ENCODE assay signal across 1 cellular context in genomic region chr3:14124615-14125192, GRCh38.
TF ChIP-seq lines count a peak whose summit lies in the region.

CHCHD4 (minus strand) TSS chr3:14124870; CDS start chr3:14124676, 194 bp downstream.
A gene with protein sequence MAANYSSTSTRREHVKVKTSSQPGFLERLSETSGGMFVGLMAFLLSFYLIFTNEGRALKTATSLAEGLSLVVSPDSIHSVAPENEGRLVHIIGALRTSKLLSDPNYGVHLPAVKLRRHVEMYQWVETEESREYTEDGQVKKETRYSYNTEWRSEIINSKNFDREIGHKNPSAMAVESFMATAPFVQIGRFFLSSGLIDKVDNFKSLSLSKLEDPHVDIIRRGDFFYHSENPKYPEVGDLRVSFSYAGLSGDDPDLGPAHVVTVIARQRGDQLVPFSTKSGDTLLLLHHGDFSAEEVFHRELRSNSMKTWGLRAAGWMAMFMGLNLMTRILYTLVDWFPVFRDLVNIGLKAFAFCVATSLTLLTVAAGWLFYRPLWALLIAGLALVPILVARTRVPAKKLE (plus strand): TSS chr3:14125052. CDS start chr3:14125194, 142 bp downstream.

TF ChIP-seq in GM12878, 131 proteins besides CTCF, POLR2A, EP300 and RAD21 (continued from another document and continues in another):
- TF ChIP-seq, protein P1, sequence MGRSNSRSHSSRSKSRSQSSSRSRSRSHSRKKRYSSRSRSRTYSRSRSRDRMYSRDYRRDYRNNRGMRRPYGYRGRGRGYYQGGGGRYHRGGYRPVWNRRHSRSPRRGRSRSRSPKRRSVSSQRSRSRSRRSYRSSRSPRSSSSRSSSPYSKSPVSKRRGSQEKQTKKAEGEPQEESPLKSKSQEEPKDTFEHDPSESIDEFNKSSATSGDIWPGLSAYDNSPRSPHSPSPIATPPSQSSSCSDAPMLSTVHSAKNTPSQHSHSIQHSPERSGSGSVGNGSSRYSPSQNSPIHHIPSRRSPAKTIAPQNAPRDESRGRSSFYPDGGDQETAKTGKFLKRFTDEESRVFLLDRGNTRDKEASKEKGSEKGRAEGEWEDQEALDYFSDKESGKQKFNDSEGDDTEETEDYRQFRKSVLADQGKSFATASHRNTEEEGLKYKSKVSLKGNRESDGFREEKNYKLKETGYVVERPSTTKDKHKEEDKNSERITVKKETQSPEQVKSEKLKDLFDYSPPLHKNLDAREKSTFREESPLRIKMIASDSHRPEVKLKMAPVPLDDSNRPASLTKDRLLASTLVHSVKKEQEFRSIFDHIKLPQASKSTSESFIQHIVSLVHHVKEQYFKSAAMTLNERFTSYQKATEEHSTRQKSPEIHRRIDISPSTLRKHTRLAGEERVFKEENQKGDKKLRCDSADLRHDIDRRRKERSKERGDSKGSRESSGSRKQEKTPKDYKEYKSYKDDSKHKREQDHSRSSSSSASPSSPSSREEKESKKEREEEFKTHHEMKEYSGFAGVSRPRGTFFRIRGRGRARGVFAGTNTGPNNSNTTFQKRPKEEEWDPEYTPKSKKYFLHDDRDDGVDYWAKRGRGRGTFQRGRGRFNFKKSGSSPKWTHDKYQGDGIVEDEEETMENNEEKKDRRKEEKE (IDR thresholded peaks at IDR 0.05) = no peak
- no peak for TF ChIP-seq PML (IDR thresholded peaks at IDR 0.05; ENCODE audit: low read length)
- TF ChIP-seq ZNF384 (IDR thresholded peaks at IDR 0.05; ENCODE audit: borderline replicate concordance, low read depth, low read length) = no peak
- no peak for TF ChIP-seq SUPT20H (IDR thresholded peaks at IDR 0.05; ENCODE audit: borderline replicate concordance, control insufficient read depth, low read depth, low read length)
- peak; percentile 100 for TF ChIP-seq IKZF1 (conservative IDR thresholded peaks at IDR 0.05)
- no peak for TF ChIP-seq HDAC6 (IDR thresholded peaks at IDR 0.05; ENCODE audit: unreplicated experiment)
- TF ChIP-seq ZBTB40 (IDR thresholded peaks at IDR 0.05; ENCODE audit: borderline replicate concordance) = 0 out of 2 replicates have a peak, but pooled peaks have one; percentile 11
- 0 out of 2 replicates have a peak, but pooled peaks have one; percentile 57 for TF ChIP-seq ESRRA (IDR thresholded peaks at IDR 0.05; ENCODE audit: low read length)
- TF ChIP-seq, protein P2, sequence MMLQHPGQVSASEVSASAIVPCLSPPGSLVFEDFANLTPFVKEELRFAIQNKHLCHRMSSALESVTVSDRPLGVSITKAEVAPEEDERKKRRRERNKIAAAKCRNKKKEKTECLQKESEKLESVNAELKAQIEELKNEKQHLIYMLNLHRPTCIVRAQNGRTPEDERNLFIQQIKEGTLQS (IDR thresholded peaks at IDR 0.05; ENCODE audit: borderline replicate concordance, extremely low read depth, low read depth, low read length) = no peak; the same call in 1 of the 2 replicates
- no peak for TF ChIP-seq WRNIP1 (IDR thresholded peaks at IDR 0.05; ENCODE audit: borderline replicate concordance, low read depth, low read length)
- TF ChIP-seq, protein P3, sequence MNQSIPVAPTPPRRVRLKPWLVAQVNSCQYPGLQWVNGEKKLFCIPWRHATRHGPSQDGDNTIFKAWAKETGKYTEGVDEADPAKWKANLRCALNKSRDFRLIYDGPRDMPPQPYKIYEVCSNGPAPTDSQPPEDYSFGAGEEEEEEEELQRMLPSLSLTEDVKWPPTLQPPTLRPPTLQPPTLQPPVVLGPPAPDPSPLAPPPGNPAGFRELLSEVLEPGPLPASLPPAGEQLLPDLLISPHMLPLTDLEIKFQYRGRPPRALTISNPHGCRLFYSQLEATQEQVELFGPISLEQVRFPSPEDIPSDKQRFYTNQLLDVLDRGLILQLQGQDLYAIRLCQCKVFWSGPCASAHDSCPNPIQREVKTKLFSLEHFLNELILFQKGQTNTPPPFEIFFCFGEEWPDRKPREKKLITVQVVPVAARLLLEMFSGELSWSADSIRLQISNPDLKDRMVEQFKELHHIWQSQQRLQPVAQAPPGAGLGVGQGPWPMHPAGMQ (IDR thresholded peaks at IDR 0.05; ENCODE audit: borderline replicate concordance) = no peak
- TF ChIP-seq ZBED1 (IDR thresholded peaks at IDR 0.05; ENCODE audit: borderline replicate concordance) = no peak
- peak; percentile 62; the same call in 1 of the 2 replicates for TF ChIP-seq BACH1 (IDR thresholded peaks at IDR 0.05; ENCODE audit: borderline replicate concordance)
- TF ChIP-seq CBX3 (IDR thresholded peaks at IDR 0.05; ENCODE audit: borderline replicate concordance, low read depth) = no peak
- TF ChIP-seq E2F8 (IDR thresholded peaks at IDR 0.05; ENCODE audit: low read depth, partially characterized antibody) = no peak
- TF ChIP-seq NR2F1 (conservative IDR thresholded peaks at IDR 0.05) = peak; percentile 76
- no peak for TF ChIP-seq SMAD5 (IDR thresholded peaks at IDR 0.05; ENCODE audit: low read depth)
- TF ChIP-seq, protein P4, sequence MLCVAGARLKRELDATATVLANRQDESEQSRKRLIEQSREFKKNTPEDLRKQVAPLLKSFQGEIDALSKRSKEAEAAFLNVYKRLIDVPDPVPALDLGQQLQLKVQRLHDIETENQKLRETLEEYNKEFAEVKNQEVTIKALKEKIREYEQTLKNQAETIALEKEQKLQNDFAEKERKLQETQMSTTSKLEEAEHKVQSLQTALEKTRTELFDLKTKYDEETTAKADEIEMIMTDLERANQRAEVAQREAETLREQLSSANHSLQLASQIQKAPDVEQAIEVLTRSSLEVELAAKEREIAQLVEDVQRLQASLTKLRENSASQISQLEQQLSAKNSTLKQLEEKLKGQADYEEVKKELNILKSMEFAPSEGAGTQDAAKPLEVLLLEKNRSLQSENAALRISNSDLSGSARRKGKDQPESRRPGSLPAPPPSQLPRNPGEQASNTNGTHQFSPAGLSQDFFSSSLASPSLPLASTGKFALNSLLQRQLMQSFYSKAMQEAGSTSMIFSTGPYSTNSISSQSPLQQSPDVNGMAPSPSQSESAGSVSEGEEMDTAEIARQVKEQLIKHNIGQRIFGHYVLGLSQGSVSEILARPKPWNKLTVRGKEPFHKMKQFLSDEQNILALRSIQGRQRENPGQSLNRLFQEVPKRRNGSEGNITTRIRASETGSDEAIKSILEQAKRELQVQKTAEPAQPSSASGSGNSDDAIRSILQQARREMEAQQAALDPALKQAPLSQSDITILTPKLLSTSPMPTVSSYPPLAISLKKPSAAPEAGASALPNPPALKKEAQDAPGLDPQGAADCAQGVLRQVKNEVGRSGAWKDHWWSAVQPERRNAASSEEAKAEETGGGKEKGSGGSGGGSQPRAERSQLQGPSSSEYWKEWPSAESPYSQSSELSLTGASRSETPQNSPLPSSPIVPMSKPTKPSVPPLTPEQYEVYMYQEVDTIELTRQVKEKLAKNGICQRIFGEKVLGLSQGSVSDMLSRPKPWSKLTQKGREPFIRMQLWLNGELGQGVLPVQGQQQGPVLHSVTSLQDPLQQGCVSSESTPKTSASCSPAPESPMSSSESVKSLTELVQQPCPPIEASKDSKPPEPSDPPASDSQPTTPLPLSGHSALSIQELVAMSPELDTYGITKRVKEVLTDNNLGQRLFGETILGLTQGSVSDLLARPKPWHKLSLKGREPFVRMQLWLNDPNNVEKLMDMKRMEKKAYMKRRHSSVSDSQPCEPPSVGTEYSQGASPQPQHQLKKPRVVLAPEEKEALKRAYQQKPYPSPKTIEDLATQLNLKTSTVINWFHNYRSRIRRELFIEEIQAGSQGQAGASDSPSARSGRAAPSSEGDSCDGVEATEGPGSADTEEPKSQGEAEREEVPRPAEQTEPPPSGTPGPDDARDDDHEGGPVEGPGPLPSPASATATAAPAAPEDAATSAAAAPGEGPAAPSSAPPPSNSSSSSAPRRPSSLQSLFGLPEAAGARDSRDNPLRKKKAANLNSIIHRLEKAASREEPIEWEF (IDR thresholded peaks at IDR 0.05; ENCODE audit: insufficient replicate concordance, low read depth, low read length) = no peak
- TF ChIP-seq SUZ12 (IDR thresholded peaks at IDR 0.05; ENCODE audit: unreplicated experiment) = no peak
- TF ChIP-seq SKIL (IDR thresholded peaks at IDR 0.05; ENCODE audit: low read depth, poor library complexity, severe bottlenecking) = no peak
- no peak for TF ChIP-seq ZNF592 (IDR thresholded peaks at IDR 0.05)
- TF ChIP-seq KDM1A (IDR thresholded peaks at IDR 0.05; ENCODE audit: borderline replicate concordance) = no peak
- TF ChIP-seq CHD4 (IDR thresholded peaks at IDR 0.05) = no peak
- no peak for TF ChIP-seq MTA2 (IDR thresholded peaks at IDR 0.05; ENCODE audit: low read depth)
- peak; percentile 50; the same call in 1 of the 2 replicates for TF ChIP-seq MXI1 (IDR thresholded peaks at IDR 0.05; ENCODE audit: low read depth, low read length)
- no peak for TF ChIP-seq RBBP5 (conservative IDR thresholded peaks at IDR 0.05)
- TF ChIP-seq GATAD2B (conservative IDR thresholded peaks at IDR 0.05; ENCODE audit: low read depth) = peak; percentile 87; the same call in 1 of the 2 replicates
